Comparison of ENCODE assay signal across 8 cellular contexts in genomic region chr6:70666726-70667125, GRCh38. TPM values are rescaled to one million over a fixed set of nuclear protein-coding genes. Genes with fewer than 3 reads are reported as not detected.
A peak's percentile ranks its signal among the peaks of the same experiment; 100 is the strongest.
DNase-seq lines count a peak whose midpoint lies in the region; ATAC-seq, FAIRE-seq and TF ChIP-seq lines count a peak whose summit lies in the region.

No MANE protein-coding gene starts in this region.

- ATAC-seq in A549 (no peak), IMR-90 (ENCODE audit: low read depth) (no peak), GM19023 (IDR thresholded peaks at IDR 0.05; ENCODE audit: unreplicated experiment) (no peak), HG02973 (IDR thresholded peaks at IDR 0.05; ENCODE audit: unreplicated experiment) (no peak), HG03521 (IDR thresholded peaks at IDR 0.05; ENCODE audit: unreplicated experiment) (no peak)
- ATAC-seq in natural killer cell treated with Interleukin-12 subunit alpha and Interleukin-12 subunit beta and Interleukin-15 and Interleukin-18, amount 100 ng/mL, for 72 hours: no peak

- no peak for FAIRE-seq in A549 (lab: Jason Lieb, UNC)

- TF ChIP-seq EP300 in A549 (IDR thresholded peaks at IDR 0.05): no peak

- no peak overlapping the region for H2AK5ac ChIP-seq in IMR-90 (ENCODE audit: low read depth, low read length)

- peak overlapping the region; percentile 99 to 100 for H4K8ac ChIP-seq in IMR-90 (ENCODE audit: low read depth in 2 of 2, low read length in 2 of 2)

- no peak overlapping the region for H2BK120ac ChIP-seq in IMR-90 (ENCODE audit: low read depth, low read length)

- H3K27me3 ChIP-seq in IMR-90 (ENCODE audit: control insufficient read depth, insufficient read depth, low read length): peaks cover 1% of the 10 kb centered on the region; the same call in 1 of the 2 replicates
- H3K27me3 ChIP-seq in adipocyte (replicated peaks; ENCODE audit: control insufficient read depth, insufficient read depth, low read length): peaks cover 7% of the 10 kb centered on the region

- no peak overlapping the region for H3K9ac ChIP-seq in IMR-90 (ENCODE audit: low read depth, low read length)
- H3K9ac ChIP-seq in adipocyte (ENCODE audit: low read length): peak overlapping the region; percentile 97

- H3K4me2 ChIP-seq in A549 (peak overlapping the region; percentile 67), IMR-90 (ENCODE audit: low read depth, low read length) (no peak overlapping the region)

- H2BK5ac ChIP-seq in IMR-90 (ENCODE audit: low read depth, low read length, poor library complexity, severe bottlenecking): no peak overlapping the region

- no peak for DNase-seq in A549 (ENCODE audit: low read depth in 1 of 2, low spot score in 1 of 2)
- DNase-seq in IMR-90: no peak
- DNase-seq in adipocyte (ENCODE audit: low read depth): no peak
- DNase-seq in natural killer cell treated with Interleukin-12 subunit alpha and Interleukin-12 subunit beta and Interleukin-15 and Interleukin-18, amount 100 ng/mL, for 72 hours (ENCODE audit: low spot score): no peak
- DNase-seq in NCI-H2107 (lab: John Stamatoyannopoulos, UW): no peak

- peak overlapping the region; percentile 82 to 96 for H3K27ac Mint-ChIP-seq in natural killer cell treated with Interleukin-12 subunit alpha and Interleukin-12 subunit beta and Interleukin-15 and Interleukin-18, amount 100 ng/mL, for 72 hours

- H3K4ac ChIP-seq in IMR-90 (ENCODE audit: low read depth, low read length): no peak overlapping the region

- H3K14ac ChIP-seq in IMR-90 (replicated peaks; ENCODE audit: low read depth, low read length): no peak overlapping the region

- H3K9me3 ChIP-seq in A549 (no peaks in the 10 kb centered on the region), IMR-90 (ENCODE audit: control insufficient read depth, insufficient read depth, low read length) (no peaks in the 10 kb centered on the region), adipocyte (ENCODE audit: control insufficient read depth, low read length) (no peaks in the 10 kb centered on the region)

- TF ChIP-seq CTCF in A549 (IDR thresholded peaks at IDR 0.05): no peak
- TF ChIP-seq CTCF in IMR-90 (conservative IDR thresholded peaks at IDR 0.05; ENCODE audit: low read depth, low read length): no peak

- H2AFZ ChIP-seq in IMR-90 (replicated peaks; ENCODE audit: low read length, poor library complexity): no peak overlapping the region

- BruUV-seq in IMR-90 (replicated peaks; lab: Mats Ljungman, UMichigan): no TSS peak

- no peak overlapping the region for H2BK15ac ChIP-seq in IMR-90 (ENCODE audit: low read depth, low read length)

- H3K27ac ChIP-seq in A549: peak overlapping the region; percentile 86 to 99; a peak in 4 of 6 replicates
- no peak overlapping the region for H3K27ac ChIP-seq in IMR-90 (ENCODE audit: insufficient read depth, low read length)

- peaks cover 40 to 41% of the 10 kb centered on the region in 2 donors for H3K4me1 Mint-ChIP-seq in natural killer cell treated with Interleukin-12 subunit alpha and Interleukin-12 subunit beta and Interleukin-15 and Interleukin-18, amount 100 ng/mL, for 72 hours (ENCODE audit: low read depth in 2 of 2)

- POLR2A ChIA-PET in A549 (lab: Yijun Ruan, JAX): interaction anchor here (1.0 to 1.9 kb wide), 2 partner anchors 8 to 100 kb away, joined by 3 to 11 read pairs; partner anchors contain the start of gene SDHAF4
- POLR2A ChIA-PET in IMR-90 (lab: Charles Lee; ENCODE audit: unreplicated experiment): interaction anchor here (1.2 kb wide), 1 partner anchor 10 kb away, joined by 3 read pairs; no protein-coding TSS in a partner anchor

- no peak overlapping the region for H3K23ac ChIP-seq in IMR-90 (ENCODE audit: low read depth, low read length)

- H3K36me3 Mint-ChIP-seq in natural killer cell treated with Interleukin-12 subunit alpha and Interleukin-12 subunit beta and Interleukin-15 and Interleukin-18, amount 100 ng/mL, for 72 hours: no peaks in the 10 kb centered on the region

- no peak overlapping the region for H3K56ac ChIP-seq in IMR-90 (ENCODE audit: extremely low read depth, insufficient read depth, low read length)

- no peaks in the 10 kb centered on the region for H3K9me1 ChIP-seq in IMR-90 (ENCODE audit: insufficient read depth, low read length)

- peaks cover 10 to 15% of the 10 kb centered on the region in 2 donors for H3K27me3 Mint-ChIP-seq in natural killer cell treated with Interleukin-12 subunit alpha and Interleukin-12 subunit beta and Interleukin-15 and Interleukin-18, amount 100 ng/mL, for 72 hours

- TF ChIP-seq RAD21 in A549 (conservative IDR thresholded peaks at IDR 0.05 in 1 of 2, IDR thresholded peaks at IDR 0.05 in 1 of 2) (no peak), IMR-90 (IDR thresholded peaks at IDR 0.05; ENCODE audit: low read length) (no peak)

- intact Hi-C loops in IMR-90 (cut with micrococcal nuclease): loop anchor here (5.0 kb wide), 1 partner anchor 99 kb away; the partner anchor contains the start of gene SDHAF4

- no peak overlapping the region for H3K18ac ChIP-seq in IMR-90 (ENCODE audit: low read depth, low read length)

- H3K36me3 ChIP-seq in IMR-90 (ENCODE audit: control insufficient read depth, insufficient read depth, low read length) (no peaks in the 10 kb centered on the region), adipocyte (ENCODE audit: control insufficient read depth, insufficient read depth, low read length, severe bottlenecking) (no peaks in the 10 kb centered on the region)

- 98% methylated on average over 6 of the region's 6 CpGs for WGBS in A549 (ENCODE audit: missing lambda C conversion rate)
- WGBS in IMR-90 (ENCODE audit: extremely low coverage in 2 of 2, insufficient read length in 1 of 2), 2 experiments: no CpG with 5 or more reads among the region's 6 CpGs

- H3K9me3 Mint-ChIP-seq in natural killer cell treated with Interleukin-12 subunit alpha and Interleukin-12 subunit beta and Interleukin-15 and Interleukin-18, amount 100 ng/mL, for 72 hours: no peaks in the 10 kb centered on the region

- CTCF ChIA-PET in A549 (lab: Yijun Ruan, JAX): interaction anchor here (2.1 kb wide), 1 partner anchor 297 kb away, joined by 6 read pairs; no protein-coding TSS in a partner anchor
- CTCF ChIA-PET in IMR-90 (lab: Yijun Ruan, JAX): interaction anchor here (0.6 kb wide), 1 partner anchor 13 kb away, joined by 4 read pairs; no protein-coding TSS in a partner anchor

- dilution Hi-C loops in IMR-90 (cut with HindIII; ENCODE audit: low sequenced_read_pairs, unreplicated experiment): no loop called here

- H4K91ac ChIP-seq in IMR-90 (ENCODE audit: insufficient read depth, low read depth, low read length): peak overlapping the region; percentile 88; the same call in 1 of the 2 replicates

- peak overlapping the region; percentile 95 for H3K4me3 Mint-ChIP-seq in natural killer cell treated with Interleukin-12 subunit alpha and Interleukin-12 subunit beta and Interleukin-15 and Interleukin-18, amount 100 ng/mL, for 72 hours

- H3K79me1 ChIP-seq in IMR-90 (ENCODE audit: low read depth in 1 of 2, low read length in 2 of 2): peaks cover 10 to 18% of the 10 kb centered on the region in 2 experiments; a peak in 3 of 4 replicates

- no peak overlapping the region for H2BK20ac ChIP-seq in IMR-90 (ENCODE audit: low read depth, low read length)

- no peak overlapping the region for H2AK9ac ChIP-seq in IMR-90 (replicated peaks; ENCODE audit: low read depth, low read length, poor library complexity)

- H4K5ac ChIP-seq in IMR-90 (ENCODE audit: low read depth, low read length): peak overlapping the region; percentile 100

- in situ Hi-C loops in IMR-90 (cut with MboI; ENCODE audit: low sequenced_read_pairs): no loop called here

- TF ChIP-seq POLR2A in A549 (IDR thresholded peaks at IDR 0.05; ENCODE audit: low read length) (no peak), IMR-90 (IDR thresholded peaks at IDR 0.05; ENCODE audit: low read depth, low read length) (no peak)

- H3K4me3 ChIP-seq in A549 (no peak overlapping the region), IMR-90 (ENCODE audit: insufficient read depth, low read depth, low read length) (no peak overlapping the region), adipocyte (ENCODE audit: low read length) (peak overlapping the region; percentile 96)

- 0 out of 2 replicates have a peak, but pooled peaks cover 4% of the 10 kb centered on the region for H4K20me1 ChIP-seq in IMR-90 (ENCODE audit: insufficient read depth, low read length)

- H3K4me1 ChIP-seq in A549 (peaks cover 10% of the 10 kb centered on the region; the same call in 2 of the 3 replicates), IMR-90 (ENCODE audit: control insufficient read depth, insufficient read depth, low read length) (no peaks in the 10 kb centered on the region), adipocyte (ENCODE audit: control insufficient read depth, insufficient read depth, low read length) (peaks cover 24% of the 10 kb centered on the region)

TF ChIP-seq in A549, 52 proteins besides CTCF, POLR2A, EP300 and RAD21:
- no peak for TF ChIP-seq HOXB13 (CRISPR knock-in tag; IDR thresholded peaks at IDR 0.05; ENCODE audit: low read depth)
- TF ChIP-seq RARB (CRISPR knock-in tag; IDR thresholded peaks at IDR 0.05): no peak
- TF ChIP-seq ZC3H11A (IDR thresholded peaks at IDR 0.05): no peak

TF ChIP-seq in IMR-90, 13 proteins besides CTCF, POLR2A, EP300 and RAD21:
- TF ChIP-seq RFX5 (IDR thresholded peaks at IDR 0.05; ENCODE audit: low read depth, low read length) (no peak), NFE2L2 (IDR thresholded peaks at IDR 0.05; ENCODE audit: low read depth, low read length) (no peak), USF2 (IDR thresholded peaks at IDR 0.05; ENCODE audit: low read depth, low read length) (no peak), RCOR1 (IDR thresholded peaks at IDR 0.05; ENCODE audit: insufficient replicate concordance, low read length) (no peak), CEBPB (IDR thresholded peaks at IDR 0.05; ENCODE audit: low read depth, low read length) (no peak)

RNA-seq across cellular contexts. Expression of gene SMAP1, which starts 1.0 kb away (rescaled TPM):
- 27.4 and 27.8 TPM in 2 replicates for polyA plus RNA-seq in A549 (2011; rRNA removed)
- 10.6 and 13.4 TPM in 2 replicates for polyA plus RNA-seq in A549 (2012; cell fraction: cytosol; rRNA removed)
- polyA plus RNA-seq in A549 (2012; cell fraction: nucleus; rRNA removed): 11.0 and 11.2 TPM in 2 replicates
- polyA plus RNA-seq in A549 (2017; fragmentation: RNase III; extraction: RNeasy Plus Mini Kit Qiagen cat#74134 plus additional on column Dnase treatment): 14.5 to 15.9 TPM (median 15.6 TPM) in 3 replicates
- 22.2 TPM in 2 replicates for polyA minus RNA-seq in A549 (2011; rRNA and poly(A)+ RNA removed)
- total RNA-seq in IMR-90 (2012; rRNA removed): 16.7 and 18.1 TPM in 2 replicates
- polyA plus RNA-seq in IMR-90 (2012; rRNA removed): 14.6 and 14.8 TPM in 2 replicates
- polyA plus RNA-seq in IMR-90 (2012; cell fraction: cytosol; rRNA removed): 6.5 and 8.6 TPM in 2 replicates
- polyA plus RNA-seq in IMR-90 (2012; cell fraction: nucleus; rRNA removed; ENCODE audit: low replicate concordance): 6.9 and 11.9 TPM in 2 replicates
- 10 to 100 TPM; 22.1 to 30.6 TPM for total RNA-seq in natural killer cell treated with Interleukin-12 subunit alpha and Interleukin-12 subunit beta and Interleukin-15 and Interleukin-18, amount 100 ng/mL, for 72 hours
